In genomic region chr17:60135160-60135950, GRCh38 we compare ENCODE assay signal across 1 cellular context.
A peak's percentile ranks its signal among the peaks of the same experiment; 100 is the strongest.
TF ChIP-seq lines count a peak whose summit lies in the region.

No MANE protein-coding gene starts in this region.

TF ChIP-seq in HepG2, 621 proteins besides CTCF, POLR2A, EP300 and RAD21 (continued from another document and continues in another):
- TF ChIP-seq, protein P1, sequence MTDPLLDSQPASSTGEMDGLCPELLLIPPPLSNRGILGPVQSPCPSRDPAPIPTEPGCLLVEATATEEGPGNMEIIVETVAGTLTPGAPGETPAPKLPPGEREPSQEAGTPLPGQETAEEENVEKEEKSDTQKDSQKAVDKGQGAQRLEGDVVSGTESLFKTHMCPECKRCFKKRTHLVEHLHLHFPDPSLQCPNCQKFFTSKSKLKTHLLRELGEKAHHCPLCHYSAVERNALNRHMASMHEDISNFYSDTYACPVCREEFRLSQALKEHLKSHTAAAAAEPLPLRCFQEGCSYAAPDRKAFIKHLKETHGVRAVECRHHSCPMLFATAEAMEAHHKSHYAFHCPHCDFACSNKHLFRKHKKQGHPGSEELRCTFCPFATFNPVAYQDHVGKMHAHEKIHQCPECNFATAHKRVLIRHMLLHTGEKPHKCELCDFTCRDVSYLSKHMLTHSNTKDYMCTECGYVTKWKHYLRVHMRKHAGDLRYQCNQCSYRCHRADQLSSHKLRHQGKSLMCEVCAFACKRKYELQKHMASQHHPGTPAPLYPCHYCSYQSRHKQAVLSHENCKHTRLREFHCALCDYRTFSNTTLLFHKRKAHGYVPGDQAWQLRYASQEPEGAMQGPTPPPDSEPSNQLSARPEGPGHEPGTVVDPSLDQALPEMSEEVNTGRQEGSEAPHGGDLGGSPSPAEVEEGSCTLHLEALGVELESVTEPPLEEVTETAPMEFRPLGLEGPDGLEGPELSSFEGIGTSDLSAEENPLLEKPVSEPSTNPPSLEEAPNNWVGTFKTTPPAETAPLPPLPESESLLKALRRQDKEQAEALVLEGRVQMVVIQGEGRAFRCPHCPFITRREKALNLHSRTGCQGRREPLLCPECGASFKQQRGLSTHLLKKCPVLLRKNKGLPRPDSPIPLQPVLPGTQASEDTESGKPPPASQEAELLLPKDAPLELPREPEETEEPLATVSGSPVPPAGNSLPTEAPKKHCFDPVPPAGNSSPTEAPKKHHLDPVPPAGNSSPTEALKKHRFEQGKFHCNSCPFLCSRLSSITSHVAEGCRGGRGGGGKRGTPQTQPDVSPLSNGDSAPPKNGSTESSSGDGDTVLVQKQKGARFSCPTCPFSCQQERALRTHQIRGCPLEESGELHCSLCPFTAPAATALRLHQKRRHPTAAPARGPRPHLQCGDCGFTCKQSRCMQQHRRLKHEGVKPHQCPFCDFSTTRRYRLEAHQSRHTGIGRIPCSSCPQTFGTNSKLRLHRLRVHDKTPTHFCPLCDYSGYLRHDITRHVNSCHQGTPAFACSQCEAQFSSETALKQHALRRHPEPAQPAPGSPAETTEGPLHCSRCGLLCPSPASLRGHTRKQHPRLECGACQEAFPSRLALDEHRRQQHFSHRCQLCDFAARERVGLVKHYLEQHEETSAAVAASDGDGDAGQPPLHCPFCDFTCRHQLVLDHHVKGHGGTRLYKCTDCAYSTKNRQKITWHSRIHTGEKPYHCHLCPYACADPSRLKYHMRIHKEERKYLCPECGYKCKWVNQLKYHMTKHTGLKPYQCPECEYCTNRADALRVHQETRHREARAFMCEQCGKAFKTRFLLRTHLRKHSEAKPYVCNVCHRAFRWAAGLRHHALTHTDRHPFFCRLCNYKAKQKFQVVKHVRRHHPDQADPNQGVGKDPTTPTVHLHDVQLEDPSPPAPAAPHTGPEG (CRISPR knock-in tag; IDR thresholded peaks at IDR 0.05): peak; percentile 92
- TF ChIP-seq MBNL3 (CRISPR knock-in tag; conservative IDR thresholded peaks at IDR 0.05) (no peak), ZNF138 (CRISPR knock-in tag; IDR thresholded peaks at IDR 0.05; ENCODE audit: low read depth) (peak; percentile 81), ZBTB49 (CRISPR knock-in tag; IDR thresholded peaks at IDR 0.05; ENCODE audit: borderline replicate concordance) (0 out of 2 replicates have a peak, but pooled peaks have one; percentile 42), FOXA3 (CRISPR knock-in tag; IDR thresholded peaks at IDR 0.05) (no peak), ZNF253 (CRISPR knock-in tag; IDR thresholded peaks at IDR 0.05; ENCODE audit: borderline replicate concordance) (no peak), TMF1 (CRISPR knock-in tag; IDR thresholded peaks at IDR 0.05; ENCODE audit: low read depth) (peak; percentile 59; the same call in 1 of the 2 replicates), ZNF549 (CRISPR knock-in tag; IDR thresholded peaks at IDR 0.05) (no peak), ZNF20 (CRISPR knock-in tag; IDR thresholded peaks at IDR 0.05) (no peak), ZNF367 (CRISPR knock-in tag; IDR thresholded peaks at IDR 0.05; ENCODE audit: borderline replicate concordance) (peak; percentile 93), ZNF816 (CRISPR knock-in tag; IDR thresholded peaks at IDR 0.05; ENCODE audit: borderline replicate concordance) (no peak), RFX5 (IDR thresholded peaks at IDR 0.05; ENCODE audit: low read depth, low read length) (no peak), ZBTB33 (CRISPR knock-in tag; IDR thresholded peaks at IDR 0.05) (no peak), YEATS2 (CRISPR knock-in tag; IDR thresholded peaks at IDR 0.05; ENCODE audit: borderline replicate concordance) (peak; percentile 81), ZNF761 (CRISPR knock-in tag; conservative IDR thresholded peaks at IDR 0.05) (peak; percentile 88), ZNF614 (CRISPR knock-in tag; IDR thresholded peaks at IDR 0.05; ENCODE audit: borderline replicate concordance) (peak; percentile 18; the same call in 1 of the 2 replicates), POLR2AphosphoS2 (IDR thresholded peaks at IDR 0.05; ENCODE audit: low read depth, low read length) (peak; percentile 90; the same call in 1 of the 2 replicates), CC2D1A (CRISPR knock-in tag; IDR thresholded peaks at IDR 0.05) (no peak), ZNF724P (CRISPR knock-in tag; IDR thresholded peaks at IDR 0.05; ENCODE audit: borderline replicate concordance) (no peak; the same call in 1 of the 2 replicates), ZNF350 (CRISPR knock-in tag; IDR thresholded peaks at IDR 0.05; ENCODE audit: borderline replicate concordance, low read depth) (peak; percentile 85; the same call in 1 of the 2 replicates), SP1 (IDR thresholded peaks at IDR 0.05) (no peak), SP1 (CRISPR knock-in tag; IDR thresholded peaks at IDR 0.05) (peak; percentile 73), ZFX (CRISPR knock-in tag; IDR thresholded peaks at IDR 0.05; ENCODE audit: low read depth) (peak; percentile 90), ZNF337 (CRISPR knock-in tag; IDR thresholded peaks at IDR 0.05; ENCODE audit: borderline replicate concordance, low read depth) (no peak), DR1 (CRISPR knock-in tag; IDR thresholded peaks at IDR 0.05) (peak; percentile 78; the same call in 1 of the 2 replicates), BCL3 (CRISPR knock-in tag; IDR thresholded peaks at IDR 0.05) (peak; percentile 20; the same call in 1 of the 2 replicates), ZNF605 (CRISPR knock-in tag; IDR thresholded peaks at IDR 0.05) (peak; percentile 95), ZNF335 (CRISPR knock-in tag; IDR thresholded peaks at IDR 0.05) (no peak)
- TF ChIP-seq, protein P2, sequence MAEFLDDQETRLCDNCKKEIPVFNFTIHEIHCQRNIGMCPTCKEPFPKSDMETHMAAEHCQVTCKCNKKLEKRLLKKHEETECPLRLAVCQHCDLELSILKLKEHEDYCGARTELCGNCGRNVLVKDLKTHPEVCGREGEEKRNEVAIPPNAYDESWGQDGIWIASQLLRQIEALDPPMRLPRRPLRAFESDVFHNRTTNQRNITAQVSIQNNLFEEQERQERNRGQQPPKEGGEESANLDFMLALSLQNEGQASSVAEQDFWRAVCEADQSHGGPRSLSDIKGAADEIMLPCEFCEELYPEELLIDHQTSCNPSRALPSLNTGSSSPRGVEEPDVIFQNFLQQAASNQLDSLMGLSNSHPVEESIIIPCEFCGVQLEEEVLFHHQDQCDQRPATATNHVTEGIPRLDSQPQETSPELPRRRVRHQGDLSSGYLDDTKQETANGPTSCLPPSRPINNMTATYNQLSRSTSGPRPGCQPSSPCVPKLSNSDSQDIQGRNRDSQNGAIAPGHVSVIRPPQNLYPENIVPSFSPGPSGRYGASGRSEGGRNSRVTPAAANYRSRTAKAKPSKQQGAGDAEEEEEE (CRISPR knock-in tag; IDR thresholded peaks at IDR 0.05; ENCODE audit: borderline replicate concordance): no peak
- TF ChIP-seq, protein P3, sequence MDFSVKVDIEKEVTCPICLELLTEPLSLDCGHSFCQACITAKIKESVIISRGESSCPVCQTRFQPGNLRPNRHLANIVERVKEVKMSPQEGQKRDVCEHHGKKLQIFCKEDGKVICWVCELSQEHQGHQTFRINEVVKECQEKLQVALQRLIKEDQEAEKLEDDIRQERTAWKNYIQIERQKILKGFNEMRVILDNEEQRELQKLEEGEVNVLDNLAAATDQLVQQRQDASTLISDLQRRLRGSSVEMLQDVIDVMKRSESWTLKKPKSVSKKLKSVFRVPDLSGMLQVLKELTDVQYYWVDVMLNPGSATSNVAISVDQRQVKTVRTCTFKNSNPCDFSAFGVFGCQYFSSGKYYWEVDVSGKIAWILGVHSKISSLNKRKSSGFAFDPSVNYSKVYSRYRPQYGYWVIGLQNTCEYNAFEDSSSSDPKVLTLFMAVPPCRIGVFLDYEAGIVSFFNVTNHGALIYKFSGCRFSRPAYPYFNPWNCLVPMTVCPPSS (IDR thresholded peaks at IDR 0.05): no peak
- TF ChIP-seq, protein P4, sequence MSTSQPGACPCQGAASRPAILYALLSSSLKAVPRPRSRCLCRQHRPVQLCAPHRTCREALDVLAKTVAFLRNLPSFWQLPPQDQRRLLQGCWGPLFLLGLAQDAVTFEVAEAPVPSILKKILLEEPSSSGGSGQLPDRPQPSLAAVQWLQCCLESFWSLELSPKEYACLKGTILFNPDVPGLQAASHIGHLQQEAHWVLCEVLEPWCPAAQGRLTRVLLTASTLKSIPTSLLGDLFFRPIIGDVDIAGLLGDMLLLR (CRISPR knock-in tag; IDR thresholded peaks at IDR 0.05): peak; percentile 93
- TF ChIP-seq, protein P5, sequence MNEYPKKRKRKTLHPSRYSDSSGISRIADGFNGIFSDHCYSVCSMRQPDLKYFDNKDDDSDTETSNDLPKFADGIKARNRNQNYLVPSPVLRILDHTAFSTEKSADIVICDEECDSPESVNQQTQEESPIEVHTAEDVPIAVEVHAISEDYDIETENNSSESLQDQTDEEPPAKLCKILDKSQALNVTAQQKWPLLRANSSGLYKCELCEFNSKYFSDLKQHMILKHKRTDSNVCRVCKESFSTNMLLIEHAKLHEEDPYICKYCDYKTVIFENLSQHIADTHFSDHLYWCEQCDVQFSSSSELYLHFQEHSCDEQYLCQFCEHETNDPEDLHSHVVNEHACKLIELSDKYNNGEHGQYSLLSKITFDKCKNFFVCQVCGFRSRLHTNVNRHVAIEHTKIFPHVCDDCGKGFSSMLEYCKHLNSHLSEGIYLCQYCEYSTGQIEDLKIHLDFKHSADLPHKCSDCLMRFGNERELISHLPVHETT (CRISPR knock-in tag; conservative IDR thresholded peaks at IDR 0.05): peak; percentile 73; the same call in 1 of the 2 replicates
- TF ChIP-seq, protein P6, sequence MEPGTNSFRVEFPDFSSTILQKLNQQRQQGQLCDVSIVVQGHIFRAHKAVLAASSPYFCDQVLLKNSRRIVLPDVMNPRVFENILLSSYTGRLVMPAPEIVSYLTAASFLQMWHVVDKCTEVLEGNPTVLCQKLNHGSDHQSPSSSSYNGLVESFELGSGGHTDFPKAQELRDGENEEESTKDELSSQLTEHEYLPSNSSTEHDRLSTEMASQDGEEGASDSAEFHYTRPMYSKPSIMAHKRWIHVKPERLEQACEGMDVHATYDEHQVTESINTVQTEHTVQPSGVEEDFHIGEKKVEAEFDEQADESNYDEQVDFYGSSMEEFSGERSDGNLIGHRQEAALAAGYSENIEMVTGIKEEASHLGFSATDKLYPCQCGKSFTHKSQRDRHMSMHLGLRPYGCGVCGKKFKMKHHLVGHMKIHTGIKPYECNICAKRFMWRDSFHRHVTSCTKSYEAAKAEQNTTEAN (CRISPR knock-in tag; conservative IDR thresholded peaks at IDR 0.05): peak; percentile 88
- TF ChIP-seq, protein P7, sequence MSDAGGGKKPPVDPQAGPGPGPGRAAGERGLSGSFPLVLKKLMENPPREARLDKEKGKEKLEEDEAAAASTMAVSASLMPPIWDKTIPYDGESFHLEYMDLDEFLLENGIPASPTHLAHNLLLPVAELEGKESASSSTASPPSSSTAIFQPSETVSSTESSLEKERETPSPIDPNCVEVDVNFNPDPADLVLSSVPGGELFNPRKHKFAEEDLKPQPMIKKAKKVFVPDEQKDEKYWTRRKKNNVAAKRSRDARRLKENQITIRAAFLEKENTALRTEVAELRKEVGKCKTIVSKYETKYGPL (CRISPR knock-in tag; IDR thresholded peaks at IDR 0.05): peak; percentile 77; the same call in 1 of the 2 replicates
- TF ChIP-seq, protein P8, sequence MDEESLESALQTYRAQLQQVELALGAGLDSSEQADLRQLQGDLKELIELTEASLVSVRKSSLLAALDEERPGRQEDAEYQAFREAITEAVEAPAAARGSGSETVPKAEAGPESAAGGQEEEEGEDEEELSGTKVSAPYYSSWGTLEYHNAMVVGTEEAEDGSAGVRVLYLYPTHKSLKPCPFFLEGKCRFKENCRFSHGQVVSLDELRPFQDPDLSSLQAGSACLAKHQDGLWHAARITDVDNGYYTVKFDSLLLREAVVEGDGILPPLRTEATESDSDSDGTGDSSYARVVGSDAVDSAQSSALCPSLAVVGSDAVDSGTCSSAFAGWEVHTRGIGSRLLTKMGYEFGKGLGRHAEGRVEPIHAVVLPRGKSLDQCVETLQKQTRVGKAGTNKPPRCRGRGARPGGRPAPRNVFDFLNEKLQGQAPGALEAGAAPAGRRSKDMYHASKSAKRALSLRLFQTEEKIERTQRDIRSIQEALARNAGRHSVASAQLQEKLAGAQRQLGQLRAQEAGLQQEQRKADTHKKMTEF (CRISPR knock-in tag; IDR thresholded peaks at IDR 0.05): peak; percentile 82
- TF ChIP-seq, protein P9, sequence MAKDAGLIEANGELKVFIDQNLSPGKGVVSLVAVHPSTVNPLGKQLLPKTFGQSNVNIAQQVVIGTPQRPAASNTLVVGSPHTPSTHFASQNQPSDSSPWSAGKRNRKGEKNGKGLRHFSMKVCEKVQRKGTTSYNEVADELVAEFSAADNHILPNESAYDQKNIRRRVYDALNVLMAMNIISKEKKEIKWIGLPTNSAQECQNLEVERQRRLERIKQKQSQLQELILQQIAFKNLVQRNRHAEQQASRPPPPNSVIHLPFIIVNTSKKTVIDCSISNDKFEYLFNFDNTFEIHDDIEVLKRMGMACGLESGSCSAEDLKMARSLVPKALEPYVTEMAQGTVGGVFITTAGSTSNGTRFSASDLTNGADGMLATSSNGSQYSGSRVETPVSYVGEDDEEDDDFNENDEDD (CRISPR knock-in tag; IDR thresholded peaks at IDR 0.05; ENCODE audit: borderline replicate concordance): peak; percentile 97
